ENCODE assay signal across 1 cellular context in genomic region chr4:152971053-152971452, GRCh38.
TF ChIP-seq lines count a peak whose summit lies in the region.

No MANE protein-coding gene starts in this region.

TF ChIP-seq in GM23338, 12 proteins besides CTCF, POLR2A, EP300 and RAD21 (continued from another document):
- TF ChIP-seq JUNB (IDR thresholded peaks at IDR 0.05; ENCODE audit: unreplicated experiment), result no peak
- TF ChIP-seq EZH2phosphoT487 (IDR thresholded peaks at IDR 0.05; ENCODE audit: unreplicated experiment), result no peak
- TF ChIP-seq ETS1 (IDR thresholded peaks at IDR 0.05), result no peak
- TF ChIP-seq ZNF331 (CRISPR knock-in tag; IDR thresholded peaks at IDR 0.05; ENCODE audit: low read depth), result no peak
- no peak for TF ChIP-seq NANOG (IDR thresholded peaks at IDR 0.05; ENCODE audit: borderline replicate concordance)
- TF ChIP-seq EZH2 (IDR thresholded peaks at IDR 0.05; ENCODE audit: low read depth, unreplicated experiment), result no peak
- TF ChIP-seq ZNF114 (CRISPR knock-in tag; IDR thresholded peaks at IDR 0.05), result no peak
- TF ChIP-seq REST (IDR thresholded peaks at IDR 0.05; ENCODE audit: unreplicated experiment), result no peak
- TF ChIP-seq CREB1 (CRISPR knock-in tag; IDR thresholded peaks at IDR 0.05; ENCODE audit: low read depth), result no peak
